Comparison of ENCODE assay signal across 14 cellular contexts in genomic region chr7:137874390-137874789, GRCh38. TPM values are rescaled to one million over a fixed set of nuclear protein-coding genes. Genes with fewer than 3 reads are reported as not detected.
DNase-seq lines count a peak whose midpoint lies in the region; ATAC-seq and TF ChIP-seq lines count a peak whose summit lies in the region.
"Had no signal": no experiment of that assay in that cellular context is flagged by ENCODE, and none has a peak within 500 bp of the region (broad histone marks: within the 10 kb centered on the region; RNA-seq: fewer than 3 reads in every experiment).

No MANE protein-coding gene starts in this region.

- no peak for ATAC-seq in mucosa of descending colon
- ATAC-seq in GM18502 (IDR thresholded peaks at IDR 0.05; ENCODE audit: poor library complexity, unreplicated experiment), result no peak
- ATAC-seq: foreskin keratinocyte, upper lobe of right lung had no signal

- peak overlapping the region in 1 of 3 experiments; percentile 38 for H3K4me3 Mint-ChIP-seq in nephron
- H3K4me3 Mint-ChIP-seq: H9 had no signal

- H3K9me3 ChIP-seq in HEK293 (ENCODE audit: control insufficient read depth, insufficient read depth, low read depth, low read length) (no peaks in the 10 kb centered on the region), mucosa of descending colon (no peaks in the 10 kb centered on the region)
- H3K9me3 ChIP-seq: upper lobe of right lung had no signal

- peaks cover 0 to 25% of the 10 kb centered on the region in 2 experiments; a peak in 1 of 3 replicates for H3K36me3 ChIP-seq in HEK293 (ENCODE audit: control insufficient read depth in 2 of 2, insufficient read depth in 1 of 2, low read length in 2 of 2)
- H3K36me3 ChIP-seq in mucosa of descending colon (ENCODE audit: low read depth), result no peaks in the 10 kb centered on the region

- H3K27ac Mint-ChIP-seq in nephron, result peak overlapping the region; percentile 77 to 91 (median 85)

- CTCF ChIA-PET in HEK293 (lab: Yijun Ruan, JAX), result interaction anchor here (1.0 kb wide), 1 partner anchor 133 kb away, joined by 6 read pairs; no protein-coding TSS in a partner anchor

- TF ChIP-seq CTCF in HEK293 (tag by site-specific recombination; IDR thresholded peaks at IDR 0.05), result no peak
- no peak for TF ChIP-seq CTCF in nephron (IDR thresholded peaks at IDR 0.05; ENCODE audit: unreplicated experiment in 3 of 3)
- no peak for TF ChIP-seq CTCF in mucosa of descending colon (IDR thresholded peaks at IDR 0.05)

- H3K36me3 Mint-ChIP-seq in nephron (ENCODE audit: low read depth), result peaks cover 86% of the 10 kb centered on the region

- H3K4me1 ChIP-seq in HEK293 (ENCODE audit: control insufficient read depth, insufficient read depth, low read length) (no peaks in the 10 kb centered on the region), mucosa of descending colon (ENCODE audit: low read depth) (no peaks in the 10 kb centered on the region)

- H3K27me3 Mint-ChIP-seq in nephron (ENCODE audit: low read depth), result no peaks in the 10 kb centered on the region

- POLR2A ChIA-PET in HEK293 (lab: Yijun Ruan, JAX), result no interaction called here

- peak; percentile 75 for DNase-seq in AG08395 (ENCODE audit: low spot score)
- DNase-seq in cerebellar cortex (ENCODE audit: low spot score), result peak; percentile 16
- DNase-seq in stimulated activated naive CD4-positive, alpha-beta T cell treated with Interleukin-2 at 50 U/mL for 16 hours (lab: John Stamatoyannopoulos, UW), result no peak
- no peak for DNase-seq in mucosa of descending colon
- no peak for DNase-seq in erythroblast (lab: John Stamatoyannopoulos, UW)
- DNase-seq: activated CD4-positive, alpha-beta T cell treated with anti-CD3 and anti-CD28 coated beads for 4 hours; DND-41; foreskin keratinocyte; H9; NCI-H1694 treated with DMSO at 0.1 percent for 48 hours; upper lobe of right lung had no signal

- no peak for TF ChIP-seq POLR2A in erythroblast (IDR thresholded peaks at IDR 0.05; ENCODE audit: low read length)

- intact Hi-C loops in mucosa of descending colon (cut with DNase I, micrococcal nuclease), result no loop called here

- H3K9me3 Mint-ChIP-seq in nephron, result peaks cover 10% of the 10 kb centered on the region

- H3K4me1 Mint-ChIP-seq in nephron, result peaks cover 70% of the 10 kb centered on the region

- H3K27ac ChIP-seq in HEK293 (ENCODE audit: extremely low read depth, low read depth, low read length), result no peak overlapping the region
- H3K27ac ChIP-seq: foreskin keratinocyte, upper lobe of right lung had no signal

- H3K4me3 ChIP-seq in HEK293 (ENCODE audit: low read depth, low read length) (no peak overlapping the region), mucosa of descending colon (no peak overlapping the region)
- H3K4me3 ChIP-seq: upper lobe of right lung had no signal

TF ChIP-seq in HEK293, 187 proteins besides CTCF, POLR2A, EP300 and RAD21:
- TF ChIP-seq ZNF121 (tag by site-specific recombination; IDR thresholded peaks at IDR 0.05) (no peak), ZBTB17 (tag by site-specific recombination; IDR thresholded peaks at IDR 0.05) (peak; percentile 62)

RNA-seq across cellular contexts. Expression of gene DGKI, which starts 27.6 kb away (rescaled TPM):
- 1 to 10 TPM in 1 of 3 donors, under 1 TPM in 2; 0.36 to 1.4 (median 0.46) TPM for total RNA-seq in mucosa of descending colon
- total RNA-seq: foreskin keratinocyte had no signal

Comparison
In these comparisons a context has a peak if more than half of its experiments do, and no peak if none do; other contexts are left out.
1. DNase-seq: peak in AG08395 (single experiment) and cerebellar cortex (single experiment); none in stimulated activated naive CD4-positive, alpha-beta T cell treated with Interleukin-2 at 50 U/mL for 16 hours (single experiment), mucosa of descending colon (0 of 3) and erythroblast (0 of 2).